Comparison of ENCODE assay signal across 8 cellular contexts in the genomic region with DNA sequence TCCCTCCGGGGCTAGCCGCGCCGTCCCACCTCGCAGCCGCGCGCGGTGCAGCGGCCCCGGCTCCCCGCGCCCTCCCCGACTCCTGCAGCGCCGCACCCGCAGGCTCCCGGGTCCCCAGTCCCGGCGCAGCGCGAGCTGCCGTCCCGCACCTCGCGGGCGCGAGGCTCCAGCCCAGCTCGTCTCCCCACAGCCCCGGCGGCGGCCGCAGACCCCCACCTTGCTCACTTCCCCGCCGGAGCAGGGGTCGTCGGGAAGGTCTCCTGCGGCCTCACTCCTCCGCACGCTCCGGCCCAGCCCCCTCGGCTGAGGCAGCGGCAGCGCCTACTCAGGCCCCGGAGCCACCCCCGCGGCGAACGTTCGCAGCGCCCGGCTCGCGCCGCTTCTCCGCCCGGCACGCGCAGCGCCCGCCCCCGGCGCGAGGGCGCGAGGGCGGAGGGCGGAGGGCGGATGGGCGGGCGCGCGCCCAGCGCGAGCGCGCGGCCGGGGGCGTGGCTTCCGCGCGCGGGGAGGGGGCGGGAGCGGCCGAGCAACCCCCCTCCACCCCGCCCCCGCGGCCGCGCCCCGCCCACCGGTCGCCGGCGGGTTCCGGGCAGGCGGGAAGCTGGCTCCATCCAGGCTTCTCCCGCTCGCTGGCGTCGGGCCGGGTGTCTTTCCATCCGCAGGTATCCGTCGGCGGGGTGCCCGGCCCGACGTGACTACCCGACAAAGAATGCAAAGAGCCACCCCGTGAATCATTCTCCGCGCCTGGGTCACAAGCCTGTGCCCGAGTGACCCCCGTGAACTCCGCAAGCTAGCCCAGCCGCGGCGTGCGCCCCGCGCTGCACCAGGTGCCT. TPM values are rescaled to one million over a fixed set of nuclear protein-coding genes. Genes with fewer than 3 reads are reported as not detected.
A peak's percentile ranks its signal among the peaks of the same experiment; 100 is the strongest.
DNase-seq lines count a peak whose midpoint lies in the region; ATAC-seq lines count a peak whose summit lies in the region.

A gene (minus strand): TSS at position 408 of the 833 bp plus-strand sequence. CDS start 20,917 bp downstream, outside the sequence.

- POLR2A ChIA-PET in CD4-positive, alpha-beta memory T cell (lab: Charles Lee; ENCODE audit: partially characterized antibody), result interaction anchor here (0.9 to 2.6 kb wide), 5 partner anchors 10 to 361 kb away, joined by 3 to 22 read pairs (median 3); a partner anchor contains a TSS

- DNase-seq in CD4-positive, alpha-beta memory T cell, result peak; percentile 76 to 82 (median 79)
- peak; percentile 73 for DNase-seq in OCI-M1 (lab: John Stamatoyannopoulos, UW)
- peak; percentile 76 for DNase-seq in activated T-cell treated with anti-CD3 and anti-CD28 coated beads for 48 hours (ENCODE audit: low read depth)
- peak; percentile 44 for DNase-seq in stimulated activated CD8-positive, alpha-beta memory T cell treated with anti-CD3 and anti-CD28 coated beads, Interleukin-7, amount 100 ng/mL, for 24 hours (ENCODE audit: low read depth)

- no peaks in the 10 kb centered on the region for H3K27me3 ChIP-seq in CD4-positive, alpha-beta memory T cell (ENCODE audit: insufficient read depth, low read length)
- H3K27me3 ChIP-seq in esophagus (ENCODE audit: control insufficient read depth in 1 of 2, insufficient read depth in 2 of 2, low read length in 2 of 2), result no peaks in the 10 kb centered on the region
- H3K27me3 ChIP-seq in muscle layer of duodenum (ENCODE audit: low read depth, low read length), result no peaks in the 10 kb centered on the region

- H3K36me3 Mint-ChIP-seq in CD4-positive, alpha-beta memory T cell, result peaks cover 0 to 4% of the 10 kb centered on the region in 2 donors

- H3K9me3 Mint-ChIP-seq in CD4-positive, alpha-beta memory T cell, result no peaks in the 10 kb centered on the region

- peak within 1 kb of the TSS; percentile 75 to 92 (median 86) for H3K27ac Mint-ChIP-seq in CD4-positive, alpha-beta memory T cell

- H3K4me1 Mint-ChIP-seq in CD4-positive, alpha-beta memory T cell, result peaks cover 20 to 36% (median 29%) of the 10 kb centered on the region in 4 donors

- 1% methylated on average over 60 to 124 of the region's 124 CpGs for WGBS in esophagus, 2 donors

- no peaks in the 10 kb centered on the region for H3K27me3 Mint-ChIP-seq in CD4-positive, alpha-beta memory T cell

- H3K9me3 ChIP-seq in CD4-positive, alpha-beta memory T cell (ENCODE audit: control insufficient read depth in 1 of 2, low read length in 2 of 2), result no peaks in the 10 kb centered on the region
- no peaks in the 10 kb centered on the region for H3K9me3 ChIP-seq in esophagus (ENCODE audit: control insufficient read depth in 2 of 2, insufficient read depth in 1 of 2, low read depth in 1 of 2, low read length in 1 of 2)
- H3K9me3 ChIP-seq in muscle layer of duodenum (ENCODE audit: control insufficient read depth in 1 of 2, low read length in 2 of 2), result no peaks in the 10 kb centered on the region

- H3K4me3 ChIP-seq in CD4-positive, alpha-beta memory T cell (ENCODE audit: low read length in 2 of 2), result peak within 1 kb of the TSS; percentile 80 to 92
- H3K4me3 ChIP-seq in esophagus (ENCODE audit: low read depth in 1 of 2, low read length in 2 of 2), result peak within 1 kb of the TSS; percentile 82 to 95
- H3K4me3 ChIP-seq in muscle layer of duodenum (ENCODE audit: low read depth in 1 of 2, low read length in 2 of 2), result peak within 1 kb of the TSS; percentile 69 to 78

- intact Hi-C loops in CD4-positive, alpha-beta memory T cell (cut with micrococcal nuclease), result loop anchor here (1.0 to 5.0 kb wide), 2 partner anchors 205 to 569 kb away; a partner anchor contains a TSS

- CTCF ChIA-PET in CD4-positive, alpha-beta memory T cell (lab: Charles Lee; ENCODE audit: partially characterized antibody), result interaction anchor here (0.8 to 1.0 kb wide), 3 partner anchors 14 to 205 kb away, joined by 3 read pairs; a partner anchor contains a TSS

- H3K36me3 ChIP-seq in CD4-positive, alpha-beta memory T cell (ENCODE audit: insufficient read depth, low read length), result no peaks in the 10 kb centered on the region
- no peaks in the 10 kb centered on the region for H3K36me3 ChIP-seq in esophagus (ENCODE audit: control insufficient read depth in 2 of 2, insufficient read depth in 2 of 2, low read length in 1 of 2)
- H3K36me3 ChIP-seq in muscle layer of duodenum (ENCODE audit: control insufficient read depth in 1 of 2, insufficient read depth in 2 of 2, low read length in 2 of 2), result no peaks in the 10 kb centered on the region

- ATAC-seq in GM19372 (IDR thresholded peaks at IDR 0.05; ENCODE audit: low read depth, unreplicated experiment) (peak; percentile 80), HG03469 (IDR thresholded peaks at IDR 0.05; ENCODE audit: unreplicated experiment) (peak; percentile 40)

- peaks cover 28% of the 10 kb centered on the region for H3K4me1 ChIP-seq in CD4-positive, alpha-beta memory T cell (ENCODE audit: insufficient read depth, low read length)
- no peaks in the 10 kb centered on the region for H3K4me1 ChIP-seq in esophagus (ENCODE audit: control insufficient read depth in 2 of 2, insufficient read depth in 2 of 2, low read length in 1 of 2)
- peaks cover 5 to 11% of the 10 kb centered on the region in 2 donors for H3K4me1 ChIP-seq in muscle layer of duodenum (ENCODE audit: control insufficient read depth in 1 of 2, insufficient read depth in 2 of 2, low read length in 2 of 2)

- H3K27ac ChIP-seq in CD4-positive, alpha-beta memory T cell (ENCODE audit: low read depth, low read length), result peak within 1 kb of the TSS; percentile 69
- H3K27ac ChIP-seq in esophagus (ENCODE audit: low read depth in 2 of 2, low read length in 1 of 2), result peak within 1 kb of the TSS; percentile 91 to 94
- no peak within 1 kb of the TSS for H3K27ac ChIP-seq in muscle layer of duodenum (ENCODE audit: low read length)

- H3K4me3 Mint-ChIP-seq in CD4-positive, alpha-beta memory T cell, result peak within 1 kb of the TSS; percentile 85 to 92 (median 88)

RNA-seq across cellular contexts. Expression of the gene that starts here (rescaled TPM):
- 10 to 100 TPM; 42.1 to 45.3 TPM for total RNA-seq in CD4-positive, alpha-beta memory T cell
- 10 to 100 TPM; 18.0 to 24.3 TPM for polyA plus RNA-seq in CD4-positive, alpha-beta memory T cell
- polyA plus RNA-seq in esophagus, result 10 to 100 TPM in 1 of 2 donors, 1 to 10 TPM in 1; 7.9 to 13.9 TPM
